In the genomic region with DNA sequence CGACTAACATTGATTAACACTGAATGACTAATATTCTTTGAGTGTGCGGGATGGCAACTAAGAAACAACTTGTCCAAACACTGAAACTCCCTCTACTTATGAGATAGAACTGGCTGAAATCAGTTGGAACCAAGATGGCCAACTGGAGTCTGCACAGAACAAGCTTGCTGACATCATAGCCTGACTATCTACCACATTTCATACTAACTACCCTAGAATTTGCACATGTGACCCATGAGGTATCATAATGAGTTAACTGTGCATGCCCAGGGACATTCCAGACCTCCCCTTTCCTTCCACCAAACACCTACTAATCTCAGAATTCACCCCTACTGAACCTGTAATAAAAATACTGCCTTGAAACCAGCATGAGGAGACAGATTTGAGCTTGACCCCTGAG, we compare ENCODE assay signal across 14 cellular contexts. TPM values are rescaled to one million over a fixed set of nuclear protein-coding genes. Genes with fewer than 3 reads are reported as not detected.
DNase-seq lines count a peak whose midpoint lies in the region; ATAC-seq, FAIRE-seq and TF ChIP-seq lines count a peak whose summit lies in the region.
"Had no signal": no experiment of that assay in that cellular context is flagged by ENCODE, and none has a peak within 500 bp of the region (broad histone marks: within the 10 kb centered on the region; RNA-seq: fewer than 3 reads in every experiment).

No MANE protein-coding gene starts in this region.

- TF ChIP-seq RAD21 in K562 (CRISPR knock-in tag; conservative IDR thresholded peaks at IDR 0.05 in 1 of 2, IDR thresholded peaks at IDR 0.05 in 1 of 2), result no peak

- no peak overlapping the region for H3K4me3 ChIP-seq in K562
- H3K4me3 ChIP-seq: psoas muscle had no signal

- 86% methylated on average over 2 of the region's 2 CpGs for WGBS in K562 (ENCODE audit: insufficient coverage, low coverage, missing lambda C conversion rate)

- intact Hi-C loops in K562 (cut with micrococcal nuclease), result no loop called here

- DNase-seq in K562 (ENCODE audit: extremely low read depth in 1 of 4, low spot score in 3 of 4) (no peak), SIG-M5 (lab: John Stamatoyannopoulos, UW) (no peak), HuH-7.5 (ENCODE audit: low spot score) (no peak), hypothalamus (lab: John Stamatoyannopoulos, UW) (no peak)
- DNase-seq: activated naive CD4-positive, alpha-beta T cell treated with anti-CD3 and anti-CD28 coated beads, Interleukin-2, amount 10 ng/mL, durations not matched to agents 7 days and 5 days; effector CD4-positive, alpha-beta T cell; NCI-H2107; psoas muscle; trophoblast cell had no signal

- no peak overlapping the region for H3K27ac ChIP-seq in K562 (ENCODE audit: extremely low read depth, low read depth, low read length)
- H3K27ac ChIP-seq: psoas muscle had no signal

- in situ Hi-C loops in K562 (cut with MboI), result no loop called here

- H3K4me2 ChIP-seq in K562 (ENCODE audit: insufficient read depth, low read length), result no peak overlapping the region

- no peak overlapping the region for H3K9ac ChIP-seq in K562 (ENCODE audit: insufficient read depth in 1 of 2, low read depth in 2 of 2, low read length in 2 of 2)

- H3K36me3 ChIP-seq in K562 (ENCODE audit: control insufficient read depth, insufficient read depth, low read length), result peaks cover 71% of the 10 kb centered on the region

- ATAC-seq in GM18517 (IDR thresholded peaks at IDR 0.05; ENCODE audit: unreplicated experiment), result peak; percentile 63
- ATAC-seq in GM19463 (IDR thresholded peaks at IDR 0.05; ENCODE audit: unreplicated experiment), result peak; percentile 88
- ATAC-seq in HG03378 (IDR thresholded peaks at IDR 0.05; ENCODE audit: unreplicated experiment), result peak; percentile 70
- no peak; the same call in 2 of the 3 replicates for ATAC-seq in K562
- ATAC-seq in GM18505 (IDR thresholded peaks at IDR 0.05; ENCODE audit: unreplicated experiment), result no peak
- ATAC-seq: psoas muscle had no signal

- H2AFZ ChIP-seq in K562 (ENCODE audit: low read depth, low read length), result no peak overlapping the region

- H3K79me2 ChIP-seq in K562 (ENCODE audit: control insufficient read depth, insufficient read depth, low read length), result peaks cover 84% of the 10 kb centered on the region

- peak; percentile 52 for FAIRE-seq in K562 (lab: Jason Lieb, UNC)
- FAIRE-seq: H1 had no signal

- CTCF ChIA-PET in K562 (lab: Yijun Ruan, JAX; ENCODE audit: low intra/inter-chr PET ratio), result no interaction called here

- H3K4me1 ChIP-seq in K562 (replicated peaks in 1 of 2; ENCODE audit: control insufficient read depth in 2 of 2, insufficient read depth in 2 of 2, low read length in 2 of 2), result no peaks in the 10 kb centered on the region; a peak in 2 of 5 replicates
- H3K4me1 ChIP-seq: psoas muscle had no signal

- no TSS peak for BruUV-seq in K562 (replicated peaks; lab: Mats Ljungman, UMichigan)

- TF ChIP-seq EP300 in K562 (IDR thresholded peaks at IDR 0.05; ENCODE audit: low read length), result no peak

- H3K9me3 ChIP-seq in K562 (replicated peaks; ENCODE audit: control insufficient read depth, insufficient read depth, low read depth, low read length), result no peaks in the 10 kb centered on the region
- H3K9me3 ChIP-seq: psoas muscle had no signal

- no peaks in the 10 kb centered on the region for H3K9me1 ChIP-seq in K562 (ENCODE audit: control insufficient read depth, insufficient read depth, low read length)

- no peak for TF ChIP-seq CTCF in K562 (IDR thresholded peaks at IDR 0.05 in 2 of 3, conservative IDR thresholded peaks at IDR 0.05 in 1 of 3; ENCODE audit: insufficient read depth in 2 of 3, low read depth in 1 of 3, low read length in 3 of 3)

- TF ChIP-seq POLR2A in K562 (conservative IDR thresholded peaks at IDR 0.05) (no peak), GM18505 (IDR thresholded peaks at IDR 0.05; ENCODE audit: borderline replicate concordance, extremely low read depth, insufficient read depth, insufficient read length) (no peak)

- H3K27me3 ChIP-seq in K562 (ENCODE audit: control insufficient read depth in 2 of 2, insufficient read depth in 2 of 2, low read length in 2 of 2), result no peaks in the 10 kb centered on the region

- no peaks in the 10 kb centered on the region for H4K20me1 ChIP-seq in K562 (replicated peaks; ENCODE audit: control insufficient read depth, insufficient read depth, low read length)

- POLR2A ChIA-PET in K562 (lab: Yijun Ruan, JAX), result interaction anchor here (1.0 kb wide), 1 partner anchor 12 kb away, joined by 3 read pairs; no protein-coding TSS in a partner anchor

TF ChIP-seq in K562, 482 proteins besides CTCF, POLR2A, EP300 and RAD21:
- TF ChIP-seq NR4A1 (CRISPR knock-in tag; IDR thresholded peaks at IDR 0.05) (no peak), NR4A1 (tag; IDR thresholded peaks at IDR 0.05) (no peak), NONO (IDR thresholded peaks at IDR 0.05; ENCODE audit: low read depth in 2 of 2, low read length in 1 of 2) (no peak), ZNF175 (CRISPR knock-in tag; IDR thresholded peaks at IDR 0.05; ENCODE audit: low read depth) (no peak), SRSF1 (IDR thresholded peaks at IDR 0.05; ENCODE audit: low read depth, low read length) (no peak), POLR2G (IDR thresholded peaks at IDR 0.05; ENCODE audit: low read depth, low read length) (no peak), TSC22D4 (tag; IDR thresholded peaks at IDR 0.05) (no peak)
- TF ChIP-seq, protein P1, sequence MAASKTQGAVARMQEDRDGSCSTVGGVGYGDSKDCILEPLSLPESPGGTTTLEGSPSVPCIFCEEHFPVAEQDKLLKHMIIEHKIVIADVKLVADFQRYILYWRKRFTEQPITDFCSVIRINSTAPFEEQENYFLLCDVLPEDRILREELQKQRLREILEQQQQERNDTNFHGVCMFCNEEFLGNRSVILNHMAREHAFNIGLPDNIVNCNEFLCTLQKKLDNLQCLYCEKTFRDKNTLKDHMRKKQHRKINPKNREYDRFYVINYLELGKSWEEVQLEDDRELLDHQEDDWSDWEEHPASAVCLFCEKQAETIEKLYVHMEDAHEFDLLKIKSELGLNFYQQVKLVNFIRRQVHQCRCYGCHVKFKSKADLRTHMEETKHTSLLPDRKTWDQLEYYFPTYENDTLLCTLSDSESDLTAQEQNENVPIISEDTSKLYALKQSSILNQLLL (CRISPR knock-in tag; IDR thresholded peaks at IDR 0.05; ENCODE audit: borderline replicate concordance), result no peak

RNA-seq across cellular contexts. Expression of gene PHIP, which starts 43.2 kb away (rescaled TPM):
- 26.0 and 101 TPM in 2 replicates for total RNA-seq in K562 (2011; cell fraction: chromatin; rRNA removed; ENCODE audit: low replicate concordance)
- 15.3 and 21.2 TPM in 2 replicates for total RNA-seq in K562 (2011; cell fraction: nucleolus; rRNA removed)
- 33.0 and 44.9 TPM in 2 replicates for total RNA-seq in K562 (2011; cell fraction: nucleoplasm; rRNA removed)
- total RNA-seq in K562 (2014; rRNA removed) (16.1 and 16.5 TPM in 2 replicates), K562 (2014; rRNA removed; fragmentation: Illumina TruSeq; extraction: Trizol) (35.3 and 38.3 TPM in 2 replicates), K562 (2015; rRNA removed; fragmentation: Illumina TruSeq; extraction: Trizol) (33.1 and 36.3 TPM in 2 replicates), K562 (2021) (25.0 and 25.3 TPM in 2 replicates)
- polyA plus RNA-seq in K562 (2011; rRNA removed) (9.3 and 12.5 TPM in 2 replicates), K562 (2014; fragmentation: Illumina TruSeq; extraction: Trizol) (16.4 and 19.2 TPM in 2 replicates), K562 (2014; fragmentation: Nextera tagmentation; extraction: Ambion mirVana) (1 to 10 TPM; 8.1 to 8.9 TPM), K562 (2014; rRNA removed) (8.7 and 9.7 TPM in 2 replicates)
- 1.9 and 4.0 TPM in 2 replicates for polyA plus RNA-seq in K562 (2011; cell fraction: cytosol; rRNA removed)
- polyA plus RNA-seq in K562 (2011; cell fraction: nucleus; rRNA removed), result 21.6 and 25.9 TPM in 2 replicates
- 13.5 and 14.2 TPM in 2 replicates for polyA plus RNA-seq in K562 (2012)
- 56.0 and 67.0 TPM in 2 replicates for polyA minus RNA-seq in K562 (2011; rRNA and poly(A)+ RNA removed)
- 19.2 and 21.2 TPM in 2 replicates for polyA minus RNA-seq in K562 (2011; cell fraction: cytosol; rRNA and poly(A)+ RNA removed)
- 55.1 and 107 TPM in 2 replicates for polyA minus RNA-seq in K562 (2011; cell fraction: nucleus; rRNA and poly(A)+ RNA removed)

Comparison
In these comparisons a context has a peak if more than half of its experiments do, and no peak if none do; other contexts are left out.
1. ATAC-seq: peak in GM18517 (single experiment), GM19463 (single experiment) and HG03378 (single experiment); none in K562 (single experiment) and GM18505 (single experiment).